ENCODE assay signal across 19 cellular contexts in the genomic region with DNA sequence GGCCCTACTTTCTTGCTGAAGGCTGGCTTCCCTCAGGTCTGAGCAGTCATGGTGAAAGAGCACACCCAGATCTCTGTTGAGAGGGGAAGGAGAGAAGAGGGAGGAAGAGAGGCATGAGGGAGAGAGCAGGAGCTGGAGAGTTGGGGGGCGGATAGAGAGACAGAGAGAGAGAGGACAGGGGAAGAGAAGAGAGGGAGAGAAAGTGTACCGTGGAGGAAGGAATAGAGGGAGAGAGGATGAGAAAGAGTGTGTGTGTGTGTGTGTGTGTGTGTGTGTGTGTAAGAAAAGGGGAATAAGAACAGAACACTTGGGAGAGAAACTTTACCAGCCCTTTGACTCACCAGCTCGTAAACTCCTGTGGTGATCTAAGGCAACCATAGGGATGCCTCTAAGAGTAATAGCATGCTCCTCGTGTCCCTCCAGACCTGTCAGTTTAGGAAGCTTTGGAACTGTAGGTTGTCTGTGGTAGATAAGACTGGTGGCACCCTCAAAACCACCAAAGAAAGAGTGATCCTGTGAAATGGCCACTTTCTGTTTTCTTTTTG. TPM values are rescaled to one million over a fixed set of nuclear protein-coding genes. Genes with fewer than 3 reads are reported as not detected.
DNase-seq lines count a peak whose midpoint lies in the region; ATAC-seq and TF ChIP-seq lines count a peak whose summit lies in the region.
"Had no signal": no experiment of that assay in that cellular context is flagged by ENCODE, and none has a peak within 500 bp of the region (broad histone marks: within the 10 kb centered on the region; RNA-seq: fewer than 3 reads in every experiment).

No MANE protein-coding gene starts in this region.

- H3K9me3 ChIP-seq in osteoblast (ENCODE audit: low read depth, low read length): no peaks in the 10 kb centered on the region
- no peaks in the 10 kb centered on the region for H3K9me3 ChIP-seq in spleen
- H3K9me3 ChIP-seq: esophagus squamous epithelium, tibial artery had no signal

- peaks cover 66% of the 10 kb centered on the region for H3K36me3 Mint-ChIP-seq in activated B cell treated with CpG ODN at 0.5 μM for 24 hours (ENCODE audit: low read depth)

- H3K79me2 ChIP-seq in osteoblast (ENCODE audit: insufficient read depth, low read length): peaks cover 94% of the 10 kb centered on the region

- DNase-seq in EL (peak; percentile 63), KBM-7 (peak; percentile 58), activated B cell treated with CpG ODN at 0.5 μM for 24 hours (no peak), osteoblast (ENCODE audit: insufficient read length, low spot score, missing footprints) (peak; percentile 67), COR-L47 (lab: John Stamatoyannopoulos, UW) (no peak), spleen (no peak)
- DNase-seq: activated CD4-positive, alpha-beta T cell treated with anti-CD3 and anti-CD28 coated beads for 4 hours; C1 segment of cervical spinal cord; DMS79 treated with DMSO at 0.1 percent for 48 hours; effector CD4-positive, alpha-beta T cell; esophagus squamous epithelium; IMR-90; NCI-H2227 treated with DMSO at 0.1 percent for 48 hours; nucleus accumbens; stimulated activated CD4-positive, alpha-beta T cell treated with anti-CD3 and anti-CD28 coated beads, Interleukin-4, amount 100 ng/mL, for 4 hours; tibial artery had no signal

- peak overlapping the region; percentile 46 for H3K27ac Mint-ChIP-seq in activated B cell treated with CpG ODN at 0.5 μM for 24 hours
- H3K27ac Mint-ChIP-seq: T-helper 1 cell treated with Interleukin-12 subunit alpha and Interleukin-12 subunit beta and Interleukin-4 antibody, amounts not matched to agents 30 μg/mL and 1 μg/mL, for 36 hours had no signal

- 73 to 97% (median 81%) methylated on average over 4 of the region's 4 CpGs for WGBS in spleen, 5 donors

- H3K4me1 Mint-ChIP-seq in activated B cell treated with CpG ODN at 0.5 μM for 24 hours: peaks cover 14% of the 10 kb centered on the region

- ATAC-seq in activated B cell treated with CpG ODN at 0.5 μM for 24 hours (ENCODE audit: low read depth) (no peak), HG02588 (IDR thresholded peaks at IDR 0.05; ENCODE audit: unreplicated experiment) (no peak)
- ATAC-seq: activated naive CD4-positive, alpha-beta T cell treated with anti-CD3 and anti-CD28 coated beads, Interleukin-2, amount 50 U/mL, for 72 hours had no signal

- peaks cover 9% of the 10 kb centered on the region for H3K4me1 ChIP-seq in osteoblast (ENCODE audit: insufficient read depth, low read length)
- H3K4me1 ChIP-seq in spleen: peaks cover 16 to 66% (median 27%) of the 10 kb centered on the region in 6 donors

- intact Hi-C loops in activated B cell treated with CpG ODN at 0.5 μM for 24 hours (cut with micrococcal nuclease): no loop called here
- intact Hi-C loops in spleen (cut with DNase I; ENCODE audit: low total_unique reads): loop anchor here (10.0 kb wide), 1 partner anchor 62 kb away; no protein-coding TSS in a partner anchor

- H3K27ac ChIP-seq in osteoblast (ENCODE audit: low read depth, low read length) (peak overlapping the region; percentile 25), spleen (no peak overlapping the region)
- H3K27ac ChIP-seq: esophagus squamous epithelium, tibial artery had no signal

- H3K27me3 Mint-ChIP-seq in activated B cell treated with CpG ODN at 0.5 μM for 24 hours: no peaks in the 10 kb centered on the region

- TF ChIP-seq CTCF in activated B cell treated with CpG ODN at 0.5 μM for 24 hours (IDR thresholded peaks at IDR 0.05) (no peak), osteoblast (IDR thresholded peaks at IDR 0.05; ENCODE audit: extremely low read depth, low read depth, low read length) (no peak), spleen (IDR thresholded peaks at IDR 0.05 in 8 of 11, conservative IDR thresholded peaks at IDR 0.05 in 3 of 11) (no peak)

- TF ChIP-seq POLR2A in spleen (IDR thresholded peaks at IDR 0.05): no peak

- H4K20me1 ChIP-seq in osteoblast (ENCODE audit: insufficient read depth, low read length): peaks cover 59% of the 10 kb centered on the region

- H3K4me2 ChIP-seq in osteoblast (ENCODE audit: insufficient read depth, low read length): no peak overlapping the region

- H3K4me3 Mint-ChIP-seq in activated B cell treated with CpG ODN at 0.5 μM for 24 hours: no peak overlapping the region
- H3K4me3 Mint-ChIP-seq: T-helper 1 cell treated with Interleukin-12 subunit alpha and Interleukin-12 subunit beta and Interleukin-4 antibody, amounts not matched to agents 30 μg/mL and 1 μg/mL, for 36 hours had no signal

- H2AFZ ChIP-seq in osteoblast (ENCODE audit: low read length): no peak overlapping the region

- peaks cover 30% of the 10 kb centered on the region for H3K36me3 ChIP-seq in osteoblast (ENCODE audit: insufficient read depth, low read length)
- H3K36me3 ChIP-seq in spleen: peaks cover 0 to 72% (median 36%) of the 10 kb centered on the region in 6 donors

- H3K27me3 ChIP-seq in osteoblast (ENCODE audit: insufficient read depth, low read length): no peaks in the 10 kb centered on the region
- no peaks in the 10 kb centered on the region for H3K27me3 ChIP-seq in spleen (replicated peaks in 1 of 7)
- H3K27me3 ChIP-seq: esophagus squamous epithelium, tibial artery had no signal

- CTCF ChIA-PET in activated B cell treated with CpG ODN at 0.5 μM for 24 hours (lab: Charles Lee): no interaction called here

- no peak overlapping the region for H3K4me3 ChIP-seq in osteoblast (ENCODE audit: insufficient read depth, low read length)
- no peak overlapping the region for H3K4me3 ChIP-seq in spleen
- H3K4me3 ChIP-seq: esophagus squamous epithelium, tibial artery had no signal

- POLR2A ChIA-PET in activated B cell treated with CpG ODN at 0.5 μM for 24 hours (lab: Charles Lee): interaction anchor here (1.5 kb wide), 1 partner anchor 50 kb away, joined by 4 read pairs; no protein-coding TSS in a partner anchor

- in situ Hi-C loops in KBM-7 (cut with MboI; ENCODE audit: low pct_unique_long_range_greater_than_20kb, low sequenced_read_pairs): no loop called here

- no peaks in the 10 kb centered on the region for H3K9me3 Mint-ChIP-seq in activated B cell treated with CpG ODN at 0.5 μM for 24 hours
- H3K9me3 Mint-ChIP-seq: activated naive CD4-positive, alpha-beta T cell treated with anti-CD3 and anti-CD28 coated beads, Interleukin-2, amount 50 U/mL, for 72 hours; T-helper 1 cell treated with Interleukin-12 subunit alpha and Interleukin-12 subunit beta and Interleukin-4 antibody, amounts not matched to agents 30 μg/mL and 1 μg/mL, for 36 hours had no signal

RNA-seq across cellular contexts. Expression of a gene that starts 18.1 kb away (rescaled TPM):
- total RNA-seq in activated B cell treated with CpG ODN at 0.5 μM for 24 hours: 40.6 and 44.3 TPM in 2 replicates
- total RNA-seq in osteoblast: 11.2 and 12.4 TPM in 2 replicates
- total RNA-seq in spleen: 10 to 100 TPM; 29.4 to 36.2 (median 33.6) TPM
- polyA plus RNA-seq in spleen: 10 to 100 TPM in 1 of 3 donors, 1 to 10 TPM in 2; 5.2 to 10.9 (median 5.3) TPM

RNA-seq across cellular contexts. Expression of a gene that starts 50.6 kb away (rescaled TPM):
- total RNA-seq in activated B cell treated with CpG ODN at 0.5 μM for 24 hours (68.9 and 71.2 TPM in 2 replicates), osteoblast (200 and 202 TPM in 2 replicates), spleen (100 to 1,000 TPM in 3 of 7 donors, 10 to 100 TPM in 4; 89.8 to 139 (median 96.9) TPM)
- 100 to 1,000 TPM in 2 of 3 donors, 10 to 100 TPM in 1; 86.5 to 114 (median 101) TPM for polyA plus RNA-seq in spleen

RNA-seq across cellular contexts. Expression of a gene that starts 50.6 kb away (rescaled TPM):
- total RNA-seq in activated B cell treated with CpG ODN at 0.5 μM for 24 hours: 0.12 and 0.20 TPM in 2 replicates
- 0.36 and 0.59 TPM in 2 replicates for total RNA-seq in osteoblast
- 1 to 10 TPM in 1 of 7 donors, under 1 TPM in 6; 0.69 to 1.1 (median 0.77) TPM for total RNA-seq in spleen
- polyA plus RNA-seq in spleen: under 1 TPM; 0.13 to 0.29 (median 0.14) TPM

Comparison
In these comparisons a context has a peak if more than half of its experiments do, and no peak if none do; other contexts are left out.
1. DNase-seq: peak in EL (single experiment), KBM-7 (single experiment) and osteoblast (single experiment); none in activated B cell treated with CpG ODN at 0.5 μM for 24 hours (single experiment), COR-L47 (single experiment) and spleen (single experiment).